Comparison of ENCODE assay signal across 12 cellular contexts in the genomic region with DNA sequence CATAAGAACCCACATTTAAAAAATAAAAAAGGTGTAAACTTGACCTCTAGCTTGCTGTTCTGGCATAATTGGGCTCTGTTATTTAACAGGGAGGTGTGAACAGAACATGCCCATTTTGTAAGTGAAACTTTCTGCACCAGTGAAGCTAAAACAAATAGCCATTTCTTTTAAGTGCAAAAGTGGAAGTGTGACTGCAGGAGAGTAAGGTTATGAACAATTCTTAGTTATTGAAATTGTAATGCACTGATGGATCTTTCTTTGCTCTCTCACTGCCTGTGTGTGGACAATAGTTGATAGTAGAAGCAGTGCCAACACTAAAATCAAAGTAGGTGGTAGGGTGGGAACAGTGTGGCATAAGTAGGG. TPM values are rescaled to one million over a fixed set of nuclear protein-coding genes. Genes with fewer than 3 reads are reported as not detected.
DNase-seq lines count a peak whose midpoint lies in the region; ATAC-seq, FAIRE-seq and TF ChIP-seq lines count a peak whose summit lies in the region.
"Had no signal": no experiment of that assay in that cellular context is flagged by ENCODE, and none has a peak within 500 bp of the region (broad histone marks: within the 10 kb centered on the region; RNA-seq: fewer than 3 reads in every experiment).

No MANE protein-coding gene starts in this region.

- H3K9me3 ChIP-seq in right cardiac atrium (ENCODE audit: control insufficient read depth, low read length), result no peaks in the 10 kb centered on the region
- H3K9me3 ChIP-seq: sigmoid colon had no signal

- peaks cover 80% of the 10 kb centered on the region for H3K36me3 Mint-ChIP-seq in activated B cell treated with CpG ODN at 0.5 μM for 24 hours (ENCODE audit: low read depth)

- H3K4me1 Mint-ChIP-seq in activated B cell treated with CpG ODN at 0.5 μM for 24 hours, result peaks cover 80% of the 10 kb centered on the region

- peak; percentile 97 for FAIRE-seq in GM12892 (lab: Jason Lieb, UNC)

- ATAC-seq in GM19395 (IDR thresholded peaks at IDR 0.05; ENCODE audit: unreplicated experiment) (peak; percentile 92), HG02970 (IDR thresholded peaks at IDR 0.05; ENCODE audit: low FRiP score, unreplicated experiment) (peak; percentile 67), activated B cell treated with CpG ODN at 0.5 μM for 24 hours (ENCODE audit: low read depth) (peak; percentile 85), right cardiac atrium (no peak)
- ATAC-seq: SK-N-SH treated with all-trans-retinoic acid at 6 μM for 48 hours had no signal

- no peaks in the 10 kb centered on the region for H3K4me1 ChIP-seq in right cardiac atrium (ENCODE audit: control insufficient read depth, insufficient read depth, low read length)
- H3K4me1 ChIP-seq: sigmoid colon had no signal

- H3K4me3 Mint-ChIP-seq in activated B cell treated with CpG ODN at 0.5 μM for 24 hours, result peak overlapping the region; percentile 67

- peak overlapping the region; percentile 89 for H3K27ac Mint-ChIP-seq in activated B cell treated with CpG ODN at 0.5 μM for 24 hours

- no peaks in the 10 kb centered on the region for H3K27me3 ChIP-seq in right cardiac atrium (ENCODE audit: control insufficient read depth, insufficient read depth)
- H3K27me3 ChIP-seq: sigmoid colon had no signal

- H3K9me3 Mint-ChIP-seq in activated B cell treated with CpG ODN at 0.5 μM for 24 hours, result no peaks in the 10 kb centered on the region

- H3K27ac ChIP-seq in right cardiac atrium (ENCODE audit: low read length), result no peak overlapping the region
- H3K27ac ChIP-seq: sigmoid colon had no signal

- DNase-seq in GM12892 (ENCODE audit: insufficient read length) (no peak), activated B cell treated with CpG ODN at 0.5 μM for 24 hours (no peak), SKM-1 treated with dmso at 0.1 percent for 144 hours (lab: John Stamatoyannopoulos, UW; ENCODE audit: unreplicated experiment) (no peak), GM19240 (ENCODE audit: insufficient read length, low spot score) (no peak), right cardiac atrium (no peak)
- DNase-seq in activated naive CD4-positive, alpha-beta T cell (lab: John Stamatoyannopoulos, UW), result no peak
- DNase-seq: Calu3, NCI-H2029, sigmoid colon had no signal

- H3K27me3 Mint-ChIP-seq in activated B cell treated with CpG ODN at 0.5 μM for 24 hours, result no peaks in the 10 kb centered on the region

- intact Hi-C loops in activated B cell treated with CpG ODN at 0.5 μM for 24 hours (cut with micrococcal nuclease) (loop anchor here (1.0 to 2.0 kb wide), 3 partner anchors 8 to 189 kb away; a partner anchor contains a TSS), right cardiac atrium (cut with DNase I) (no loop called here)

- TF ChIP-seq CTCF in activated B cell treated with CpG ODN at 0.5 μM for 24 hours (IDR thresholded peaks at IDR 0.05), result no peak

- POLR2A ChIA-PET in activated B cell treated with CpG ODN at 0.5 μM for 24 hours (lab: Charles Lee), result interaction anchor here (0.8 to 4.6 kb wide), 7 partner anchors 12 to 309 kb away, joined by 3 to 48 read pairs (median 5); a partner anchor contains a TSS

- H3K4me3 ChIP-seq in right cardiac atrium (ENCODE audit: low read length), result no peak overlapping the region
- H3K4me3 ChIP-seq: sigmoid colon had no signal

- TF ChIP-seq POLR2A in GM12892 (IDR thresholded peaks at IDR 0.05; ENCODE audit: low read depth, low read length), result 0 out of 2 replicates have a peak, but pooled peaks have one; percentile 37

- CTCF ChIA-PET in activated B cell treated with CpG ODN at 0.5 μM for 24 hours (lab: Charles Lee), result interaction anchor here (0.9 kb wide), 1 partner anchor 124 kb away, joined by 3 read pairs; no protein-coding TSS in a partner anchor

RNA-seq across cellular contexts. Expression of a gene that starts 12.6 kb away (rescaled TPM):
- 62.8 TPM for polyA plus RNA-seq in GM12892 (2012; ENCODE audit: missing spikeins)
- total RNA-seq in activated B cell treated with CpG ODN at 0.5 μM for 24 hours, result 72.7 and 80.5 TPM in 2 replicates
- under 1 TPM in 2 of 4 donors, not detected in 2; 0.23 to 0.57 TPM for total RNA-seq in right cardiac atrium
- not detected for polyA plus RNA-seq in right cardiac atrium
- total RNA-seq: Calu3 had no signal

Comparison
In these comparisons a context has a peak if more than half of its experiments do, and no peak if none do; other contexts are left out.
1. ATAC-seq: peak in GM19395 (single experiment), HG02970 (single experiment) and activated B cell treated with CpG ODN at 0.5 μM for 24 hours (single experiment); none in right cardiac atrium (0 of 2).
2. RNA of a gene that starts 12.6 kb away (total RNA-seq): 72.7 to 80.5 TPM in activated B cell treated with CpG ODN at 0.5 μM for 24 hours; 0.23 to 0.57 TPM in right cardiac atrium; every median in the first group is over 10 times any median in the second.